ENCODE assay signal across 8 cellular contexts in the genomic region with DNA sequence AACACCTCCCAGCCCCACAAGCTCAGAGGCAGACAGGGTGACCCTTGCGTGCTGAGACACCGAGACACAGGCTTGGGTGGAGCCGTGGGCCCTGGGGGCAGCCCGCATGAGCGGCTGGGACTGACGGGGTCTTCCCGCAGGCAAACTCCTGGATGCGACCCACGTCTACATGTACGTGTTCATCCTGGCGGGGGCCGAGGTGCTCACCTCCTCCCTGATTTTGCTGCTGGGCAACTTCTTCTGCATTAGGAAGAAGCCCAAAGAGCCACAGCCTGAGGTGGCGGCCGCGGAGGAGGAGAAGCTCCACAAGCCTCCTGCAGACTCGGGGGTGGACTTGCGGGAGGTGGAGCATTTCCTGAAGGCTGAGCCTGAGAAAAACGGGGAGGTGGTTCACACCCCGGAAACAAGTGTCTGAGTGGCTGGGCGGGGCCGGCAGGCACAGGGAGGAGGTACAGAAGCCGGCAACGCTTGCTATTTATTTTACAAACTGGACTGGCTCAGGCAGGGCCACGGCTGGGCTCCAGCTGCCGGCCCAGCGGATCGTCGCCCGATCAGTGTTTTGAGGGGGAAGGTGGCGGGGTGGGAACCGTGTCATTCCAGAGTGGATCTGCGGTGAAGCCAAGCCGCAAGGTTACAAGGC. TPM values are rescaled to one million over a fixed set of nuclear protein-coding genes. Genes with fewer than 3 reads are reported as not detected.
DNase-seq lines count a peak whose midpoint lies in the region; ATAC-seq, FAIRE-seq and TF ChIP-seq lines count a peak whose summit lies in the region.

No MANE protein-coding gene starts in this region.

- peak overlapping the region; percentile 89 for H3K27ac ChIP-seq in left ventricle myocardium inferior (replicated peaks)
- peak overlapping the region in 1 of 2 donors; percentile 42 for H3K27ac ChIP-seq in small intestine (ENCODE audit: low read depth in 1 of 2, low read length in 1 of 2)

- no peak for FAIRE-seq in small intestine (lab: Jason Lieb, UNC)

- no peak for TF ChIP-seq CTCF in left ventricle myocardium inferior (IDR thresholded peaks at IDR 0.05; ENCODE audit: borderline replicate concordance)

- DNase-seq in GM19238 (ENCODE audit: insufficient read length, low spot score) (peak; percentile 66), SIG-M5 treated with dmso at 0.1 percent for 504 hours (lab: John Stamatoyannopoulos, UW; ENCODE audit: unreplicated experiment) (peak; percentile 87), left ventricle myocardium inferior (peak; percentile 80), small intestine (peak; percentile 93), SKM-1 (lab: John Stamatoyannopoulos, UW; ENCODE audit: unreplicated experiment) (no peak)
- DNase-seq in activated naive CD4-positive, alpha-beta T cell treated with anti-CD3 and anti-CD28 coated beads, Interleukin-2, amount 50 U/mL, for 72 hours (ENCODE audit: low spot score in 2 of 2) = peak; percentile 67 to 78

- H3K4me3 ChIP-seq in left ventricle myocardium inferior (peak overlapping the region; percentile 42), small intestine (ENCODE audit: low read depth in 1 of 2, low read length in 2 of 2) (peak overlapping the region in 1 of 2 donors; percentile 21)

- peaks cover 0 to 5% of the 10 kb centered on the region in 2 donors for H3K36me3 Mint-ChIP-seq in activated naive CD4-positive, alpha-beta T cell treated with anti-CD3 and anti-CD28 coated beads, Interleukin-2, amount 50 U/mL, for 72 hours

- H3K27me3 ChIP-seq in left ventricle myocardium inferior (ENCODE audit: low read depth) (no peaks in the 10 kb centered on the region), small intestine (ENCODE audit: control insufficient read depth in 2 of 2, insufficient read depth in 2 of 2, low read length in 2 of 2) (no peaks in the 10 kb centered on the region)

- intact Hi-C loops in left ventricle myocardium inferior (cut with micrococcal nuclease) = loop anchor here (10.0 kb wide), 1 partner anchor 86 kb away; no protein-coding TSS in a partner anchor

- 7 to 29% (median 13%) methylated on average over 31 to 33 of the region's 33 CpGs for WGBS in small intestine, 3 donors

- peak overlapping the region; percentile 87 to 94 for H3K27ac Mint-ChIP-seq in activated naive CD4-positive, alpha-beta T cell treated with anti-CD3 and anti-CD28 coated beads, Interleukin-2, amount 50 U/mL, for 72 hours

- no peaks in the 10 kb centered on the region for H3K9me3 Mint-ChIP-seq in activated naive CD4-positive, alpha-beta T cell treated with anti-CD3 and anti-CD28 coated beads, Interleukin-2, amount 50 U/mL, for 72 hours

- peak; percentile 52 to 70 for ATAC-seq in activated naive CD4-positive, alpha-beta T cell treated with anti-CD3 and anti-CD28 coated beads, Interleukin-2, amount 50 U/mL, for 72 hours
- ATAC-seq in GM19351 (IDR thresholded peaks at IDR 0.05; ENCODE audit: unreplicated experiment) (no peak), GM18519 (IDR thresholded peaks at IDR 0.05; ENCODE audit: low FRiP score, unreplicated experiment) (no peak)

- H3K36me3 ChIP-seq in left ventricle myocardium inferior (peaks cover 27% of the 10 kb centered on the region), small intestine (ENCODE audit: control insufficient read depth in 2 of 2, insufficient read depth in 2 of 2, low read length in 2 of 2) (peaks cover 8 to 9% of the 10 kb centered on the region in 2 donors)

- H3K9me3 ChIP-seq in left ventricle myocardium inferior (replicated peaks) (no peaks in the 10 kb centered on the region), small intestine (ENCODE audit: control insufficient read depth, low read depth) (no peaks in the 10 kb centered on the region)

- H3K4me1 ChIP-seq in left ventricle myocardium inferior = peaks cover 84% of the 10 kb centered on the region
- peaks cover 0 to 2% of the 10 kb centered on the region in 2 donors for H3K4me1 ChIP-seq in small intestine (ENCODE audit: control insufficient read depth in 2 of 2, insufficient read depth in 1 of 2, low read depth in 1 of 2, low read length in 1 of 2)

RNA-seq across cellular contexts. Expression of a gene that starts 9.8 kb away (rescaled TPM):
- 100 to 1,000 TPM in 1 of 2 donors, 1 to 10 TPM in 1; 8.6 to 197 TPM for total RNA-seq in activated naive CD4-positive, alpha-beta T cell treated with anti-CD3 and anti-CD28 coated beads, Interleukin-2, amount 50 U/mL, for 72 hours
- total RNA-seq in left ventricle myocardium inferior = 8.5 TPM
- polyA plus RNA-seq in small intestine = 10 to 100 TPM in 1 of 3 donors, 1 to 10 TPM in 2; 5.4 to 33.2 (median 7.8) TPM

RNA-seq across cellular contexts. Expression of a gene that starts 26.0 kb away (rescaled TPM):
- total RNA-seq in activated naive CD4-positive, alpha-beta T cell treated with anti-CD3 and anti-CD28 coated beads, Interleukin-2, amount 50 U/mL, for 72 hours = 10 to 100 TPM; 34.6 to 51.3 TPM
- 8.1 TPM for total RNA-seq in left ventricle myocardium inferior
- 10 to 100 TPM; 36.7 to 97.3 (median 47.7) TPM for polyA plus RNA-seq in small intestine

RNA-seq across cellular contexts. Expression of a gene that starts 34.8 kb away (rescaled TPM):
- 100 to 1,000 TPM; 130 to 171 TPM for total RNA-seq in activated naive CD4-positive, alpha-beta T cell treated with anti-CD3 and anti-CD28 coated beads, Interleukin-2, amount 50 U/mL, for 72 hours
- 61.8 TPM for total RNA-seq in left ventricle myocardium inferior
- polyA plus RNA-seq in small intestine = 100 to 1,000 TPM; 111 to 148 (median 146) TPM

Comparison
In these comparisons a context has a peak if more than half of its experiments do, and no peak if none do; other contexts are left out.
1. ATAC-seq: peak in activated naive CD4-positive, alpha-beta T cell treated with anti-CD3 and anti-CD28 coated beads, Interleukin-2, amount 50 U/mL, for 72 hours (2 of 2); none in GM19351 (single experiment) and GM18519 (single experiment).